1 cellular context compared by ENCODE assay signal in the genomic region with DNA sequence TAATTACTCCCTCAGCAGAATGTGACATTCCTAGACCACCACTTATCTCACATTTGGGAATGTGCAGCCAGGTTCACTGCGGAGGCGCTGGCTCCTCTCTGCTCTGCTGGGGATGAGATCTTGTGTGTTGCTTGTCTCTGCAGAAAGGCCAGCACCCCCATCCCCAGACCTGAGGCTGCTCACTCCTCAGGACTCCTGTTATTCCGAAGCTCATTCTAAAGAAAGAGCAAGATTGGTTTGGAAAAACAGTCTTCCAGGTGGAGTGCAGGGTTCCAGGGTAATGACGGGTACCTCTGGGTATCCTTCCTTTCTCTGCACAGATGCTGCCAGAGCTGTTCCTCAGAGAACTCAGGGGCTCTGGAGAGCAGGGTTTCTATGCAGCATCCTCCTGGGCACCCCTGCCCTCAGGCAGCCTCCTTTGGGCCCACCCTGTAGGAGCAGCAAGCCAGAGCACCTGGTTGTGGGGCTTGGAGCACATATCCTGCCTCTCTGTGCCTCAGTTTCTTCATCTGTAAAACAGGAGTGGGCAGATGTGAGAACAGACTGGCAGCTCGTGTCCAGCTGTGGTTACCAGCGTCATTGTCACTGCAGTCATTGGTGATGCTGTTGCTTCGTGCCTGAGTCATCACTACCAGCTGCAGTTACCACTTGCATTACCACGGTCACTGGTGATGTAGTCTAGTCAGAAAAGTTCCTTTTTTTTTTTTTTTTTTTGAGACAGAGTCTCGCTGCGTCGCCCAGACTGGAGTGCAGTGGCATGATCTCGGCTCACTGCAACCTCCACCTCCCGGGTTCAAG.
TF ChIP-seq lines count a peak whose summit lies in the region.

No MANE protein-coding gene starts in this region.

TF ChIP-seq in IMR-90, 13 proteins besides CTCF, POLR2A, EP300 and RAD21:
- TF ChIP-seq BHLHE40 (IDR thresholded peaks at IDR 0.05; ENCODE audit: low read depth, low read length) = no peak
- no peak for TF ChIP-seq RFX5 (IDR thresholded peaks at IDR 0.05; ENCODE audit: low read depth, low read length)
- TF ChIP-seq CEBPB (IDR thresholded peaks at IDR 0.05; ENCODE audit: low read depth, low read length) = no peak
- no peak for TF ChIP-seq RCOR1 (IDR thresholded peaks at IDR 0.05; ENCODE audit: insufficient replicate concordance, low read length)
- no peak for TF ChIP-seq SMC3 (IDR thresholded peaks at IDR 0.05; ENCODE audit: low read depth, low read length)
- TF ChIP-seq, protein P1, sequence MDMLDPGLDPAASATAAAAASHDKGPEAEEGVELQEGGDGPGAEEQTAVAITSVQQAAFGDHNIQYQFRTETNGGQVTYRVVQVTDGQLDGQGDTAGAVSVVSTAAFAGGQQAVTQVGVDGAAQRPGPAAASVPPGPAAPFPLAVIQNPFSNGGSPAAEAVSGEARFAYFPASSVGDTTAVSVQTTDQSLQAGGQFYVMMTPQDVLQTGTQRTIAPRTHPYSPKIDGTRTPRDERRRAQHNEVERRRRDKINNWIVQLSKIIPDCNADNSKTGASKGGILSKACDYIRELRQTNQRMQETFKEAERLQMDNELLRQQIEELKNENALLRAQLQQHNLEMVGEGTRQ (IDR thresholded peaks at IDR 0.05; ENCODE audit: low read depth, low read length) = no peak
- TF ChIP-seq, protein P2, sequence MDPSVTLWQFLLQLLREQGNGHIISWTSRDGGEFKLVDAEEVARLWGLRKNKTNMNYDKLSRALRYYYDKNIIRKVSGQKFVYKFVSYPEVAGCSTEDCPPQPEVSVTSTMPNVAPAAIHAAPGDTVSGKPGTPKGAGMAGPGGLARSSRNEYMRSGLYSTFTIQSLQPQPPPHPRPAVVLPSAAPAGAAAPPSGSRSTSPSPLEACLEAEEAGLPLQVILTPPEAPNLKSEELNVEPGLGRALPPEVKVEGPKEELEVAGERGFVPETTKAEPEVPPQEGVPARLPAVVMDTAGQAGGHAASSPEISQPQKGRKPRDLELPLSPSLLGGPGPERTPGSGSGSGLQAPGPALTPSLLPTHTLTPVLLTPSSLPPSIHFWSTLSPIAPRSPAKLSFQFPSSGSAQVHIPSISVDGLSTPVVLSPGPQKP (IDR thresholded peaks at IDR 0.05; ENCODE audit: borderline replicate concordance, low read depth, low read length) = no peak
- TF ChIP-seq MAZ (IDR thresholded peaks at IDR 0.05; ENCODE audit: borderline replicate concordance, low read depth, low read length) = no peak
- no peak for TF ChIP-seq MAFK (IDR thresholded peaks at IDR 0.05; ENCODE audit: low read depth, low read length)
- TF ChIP-seq MXI1 (IDR thresholded peaks at IDR 0.05; ENCODE audit: borderline replicate concordance, low read depth, low read length) = no peak
